10 cellular contexts compared by ENCODE assay signal in genomic region chr1:210332719-210333398, GRCh38. TPM values are rescaled to one million over a fixed set of nuclear protein-coding genes. Genes with fewer than 3 reads are reported as not detected.
DNase-seq lines count a peak whose midpoint lies in the region; ATAC-seq and TF ChIP-seq lines count a peak whose summit lies in the region.
"Had no signal": no experiment of that assay in that cellular context is flagged by ENCODE, and none has a peak within 500 bp of the region (broad histone marks: within the 10 kb centered on the region; RNA-seq: fewer than 3 reads in every experiment).

No MANE protein-coding gene starts in this region.

- 52 to 71% methylated on average over 4 of the region's 4 CpGs for WGBS in lower leg skin, 2 donors

- no peaks in the 10 kb centered on the region for H3K36me3 Mint-ChIP-seq in T-helper 2 cell treated with Interferon-gamma antibody and Interleukin-4, amounts not matched to agents 5 μg/mL and 100 μg/mL, for 36 hours (ENCODE audit: low read depth)
- no peaks in the 10 kb centered on the region for H3K36me3 Mint-ChIP-seq in naive thymus-derived CD8-positive, alpha-beta T cell

- ATAC-seq in HG03039 (IDR thresholded peaks at IDR 0.05; ENCODE audit: unreplicated experiment): peak; percentile 86
- peak; percentile 16 to 67 for ATAC-seq in naive thymus-derived CD8-positive, alpha-beta T cell
- ATAC-seq: A549 had no signal

- H3K4me3 ChIP-seq in lower leg skin (ENCODE audit: low read depth, poor library complexity, severe bottlenecking): no peak overlapping the region
- H3K4me3 ChIP-seq: A549 had no signal

- H3K4me1 Mint-ChIP-seq in T-helper 2 cell treated with Interferon-gamma antibody and Interleukin-4, amounts not matched to agents 5 μg/mL and 100 μg/mL, for 36 hours (ENCODE audit: low read depth): peaks cover 23% of the 10 kb centered on the region
- H3K4me1 Mint-ChIP-seq in naive thymus-derived CD8-positive, alpha-beta T cell: peaks cover 8 to 36% (median 28%) of the 10 kb centered on the region in 4 donors

- H3K9me3 Mint-ChIP-seq in T-helper 2 cell treated with Interferon-gamma antibody and Interleukin-4, amounts not matched to agents 5 μg/mL and 100 μg/mL, for 36 hours: no peaks in the 10 kb centered on the region
- no peaks in the 10 kb centered on the region for H3K9me3 Mint-ChIP-seq in naive thymus-derived CD8-positive, alpha-beta T cell
- H3K9me3 Mint-ChIP-seq: T-helper 1 cell treated with Interleukin-12 subunit alpha and Interleukin-12 subunit beta and Interleukin-4 antibody, amounts not matched to agents 30 μg/mL and 1 μg/mL, for 36 hours had no signal

- peak overlapping the region; percentile 14 for H3K4me3 Mint-ChIP-seq in T-helper 2 cell treated with Interferon-gamma antibody and Interleukin-4, amounts not matched to agents 5 μg/mL and 100 μg/mL, for 36 hours
- peak overlapping the region in 1 of 10 donors; percentile 60 for H3K4me3 Mint-ChIP-seq in naive thymus-derived CD8-positive, alpha-beta T cell
- H3K4me3 Mint-ChIP-seq: T-helper 1 cell treated with Interleukin-12 subunit alpha and Interleukin-12 subunit beta and Interleukin-4 antibody, amounts not matched to agents 30 μg/mL and 1 μg/mL, for 36 hours had no signal

- peaks cover 40% of the 10 kb centered on the region for H3K27me3 Mint-ChIP-seq in T-helper 2 cell treated with Interferon-gamma antibody and Interleukin-4, amounts not matched to agents 5 μg/mL and 100 μg/mL, for 36 hours (ENCODE audit: low read depth)
- H3K27me3 Mint-ChIP-seq in naive thymus-derived CD8-positive, alpha-beta T cell: peaks cover 0 to 9% (median 0%) of the 10 kb centered on the region in 5 donors

- intact Hi-C loops in lower leg skin (cut with DNase I; ENCODE audit: low total_unique reads): no loop called here

- no peak overlapping the region for H3K27ac Mint-ChIP-seq in T-helper 2 cell treated with Interferon-gamma antibody and Interleukin-4, amounts not matched to agents 5 μg/mL and 100 μg/mL, for 36 hours
- H3K27ac Mint-ChIP-seq in naive thymus-derived CD8-positive, alpha-beta T cell: peak overlapping the region in 6 of 10 donors; percentile 0 to 81 (median 24)
- H3K27ac Mint-ChIP-seq: T-helper 1 cell treated with Interleukin-12 subunit alpha and Interleukin-12 subunit beta and Interleukin-4 antibody, amounts not matched to agents 30 μg/mL and 1 μg/mL, for 36 hours had no signal

- POLR2A ChIA-PET in naive thymus-derived CD8-positive, alpha-beta T cell (lab: Charles Lee): no interaction called here

- TF ChIP-seq POLR2A in lower leg skin (IDR thresholded peaks at IDR 0.05): no peak

- DNase-seq in NCI-H1417 (lab: John Stamatoyannopoulos, UW): peak; percentile 22 to 51 (median 44)
- no peak for DNase-seq in NCI-H1417 treated with DMSO at 0.1 percent for 48 hours (lab: John Stamatoyannopoulos, UW)
- DNase-seq in T-helper 2 cell treated with Interferon-gamma antibody and Interleukin-4, amounts not matched to agents 5 μg/mL and 100 μg/mL, for 36 hours (ENCODE audit: low spot score): peak; percentile 83
- DNase-seq in naive thymus-derived CD8-positive, alpha-beta T cell: peak in 5 of 10 donors; percentile 15 to 36 (median 23)
- no peak for DNase-seq in NCI-H524 (lab: John Stamatoyannopoulos, UW)
- DNase-seq in lower leg skin (ENCODE audit: low spot score in 2 of 2): no peak
- no peak for DNase-seq in medulla oblongata (ENCODE audit: extremely low spot score)

- TF ChIP-seq CTCF in lower leg skin (IDR thresholded peaks at IDR 0.05): no peak

RNA-seq across cellular contexts. Expression of gene HHAT, which starts 4.2 kb away (rescaled TPM):
- 1 to 10 TPM; 1.5 to 1.8 TPM for total RNA-seq in naive thymus-derived CD8-positive, alpha-beta T cell
- 1 to 10 TPM in 1 of 3 donors, under 1 TPM in 2; 0.74 to 1.6 (median 0.75) TPM for polyA plus RNA-seq in naive thymus-derived CD8-positive, alpha-beta T cell
- total RNA-seq in lower leg skin: 1 to 10 TPM; 4.6 to 8.8 (median 6.7) TPM

Comparison
In these comparisons a context has a peak if more than half of its experiments do, and no peak if none do; other contexts are left out.
1. DNase-seq: peak in NCI-H1417 (3 of 3) and T-helper 2 cell treated with Interferon-gamma antibody and Interleukin-4, amounts not matched to agents 5 μg/mL and 100 μg/mL, for 36 hours (single experiment); none in NCI-H1417 treated with DMSO at 0.1 percent for 48 hours (single experiment), NCI-H524 (0 of 2), lower leg skin (0 of 2) and medulla oblongata (single experiment).